1 cellular context compared by ENCODE assay signal in genomic region chr2:172555522-172556283, GRCh38.
TF ChIP-seq lines count a peak whose summit lies in the region.

TSS of gene PDK1 (plus strand) at chr2:172556090. CDS start at chr2:172556151, 61 bp downstream.

TF ChIP-seq in HepG2, 621 proteins besides CTCF, POLR2A, EP300 and RAD21 (continued from another document and continues in another):
- TF ChIP-seq ZNF256 (CRISPR knock-in tag; conservative IDR thresholded peaks at IDR 0.05) (0 out of 2 replicates have a peak, but pooled peaks have one; percentile 63), ZNF556 (CRISPR knock-in tag; IDR thresholded peaks at IDR 0.05; ENCODE audit: borderline replicate concordance) (peak; percentile 86; the same call in 1 of the 2 replicates), JUND (CRISPR knock-in tag; IDR thresholded peaks at IDR 0.05) (no peak), ZNF773 (CRISPR knock-in tag; IDR thresholded peaks at IDR 0.05; ENCODE audit: borderline replicate concordance) (0 out of 2 replicates have a peak, but pooled peaks have one; percentile 30), NFYC (CRISPR knock-in tag; IDR thresholded peaks at IDR 0.05) (peak; percentile 49; the same call in 1 of the 2 replicates), SMYD3 (CRISPR knock-in tag; IDR thresholded peaks at IDR 0.05) (peak; percentile 89), RBM22 (optimal IDR thresholded peaks at IDR 0.05; ENCODE audit: low read length) (no peak), RARA (CRISPR knock-in tag; IDR thresholded peaks at IDR 0.05) (peak; percentile 72), ZNF367 (CRISPR knock-in tag; IDR thresholded peaks at IDR 0.05; ENCODE audit: borderline replicate concordance) (0 out of 2 replicates have a peak, but pooled peaks have one; percentile 17), ZNF770 (CRISPR knock-in tag; IDR thresholded peaks at IDR 0.05) (no peak; the same call in 1 of the 2 replicates), MED13 (CRISPR knock-in tag; IDR thresholded peaks at IDR 0.05) (peak; percentile 70), ZNF24 (IDR thresholded peaks at IDR 0.05) (no peak), GTF2F1 (IDR thresholded peaks at IDR 0.05; ENCODE audit: low read length) (no peak), ZNF512B (CRISPR knock-in tag; IDR thresholded peaks at IDR 0.05; ENCODE audit: borderline replicate concordance) (0 out of 2 replicates have a peak, but pooled peaks have one; percentile 82), ZGPAT (CRISPR knock-in tag; IDR thresholded peaks at IDR 0.05) (peak; percentile 90), ZNF737 (CRISPR knock-in tag; IDR thresholded peaks at IDR 0.05; ENCODE audit: borderline replicate concordance) (peak; percentile 90; the same call in 1 of the 2 replicates), ZNF124 (CRISPR knock-in tag; IDR thresholded peaks at IDR 0.05) (0 out of 2 replicates have a peak, but pooled peaks have one; percentile 59), NR2C2 (CRISPR knock-in tag; IDR thresholded peaks at IDR 0.05; ENCODE audit: borderline replicate concordance) (peak; percentile 73), ISX (CRISPR knock-in tag; conservative IDR thresholded peaks at IDR 0.05) (no peak; the same call in 1 of the 2 replicates), TGIF2 (CRISPR knock-in tag; IDR thresholded peaks at IDR 0.05) (peak; percentile 86), ZNF768 (CRISPR knock-in tag; IDR thresholded peaks at IDR 0.05) (peak; percentile 96; the same call in 1 of the 2 replicates), ZNF451 (CRISPR knock-in tag; IDR thresholded peaks at IDR 0.05) (peak; percentile 93), TMF1 (CRISPR knock-in tag; IDR thresholded peaks at IDR 0.05; ENCODE audit: low read depth) (peak; percentile 98), ZNF580 (CRISPR knock-in tag; IDR thresholded peaks at IDR 0.05; ENCODE audit: borderline replicate concordance, low read depth) (no peak; the same call in 1 of the 2 replicates), ATF5 (CRISPR knock-in tag; IDR thresholded peaks at IDR 0.05; ENCODE audit: low read depth) (peak; percentile 92), ZNF101 (CRISPR knock-in tag; IDR thresholded peaks at IDR 0.05; ENCODE audit: borderline replicate concordance, low read depth) (no peak), BRD4 (CRISPR knock-in tag; IDR thresholded peaks at IDR 0.05) (peak; percentile 10; the same call in 1 of the 2 replicates), ZNF205 (CRISPR knock-in tag; IDR thresholded peaks at IDR 0.05) (peak; percentile 94), MIER3 (CRISPR knock-in tag; IDR thresholded peaks at IDR 0.05; ENCODE audit: borderline replicate concordance) (peak; percentile 82; the same call in 1 of the 2 replicates), MEIS1 (CRISPR knock-in tag; IDR thresholded peaks at IDR 0.05; ENCODE audit: borderline replicate concordance) (peak; percentile 57; the same call in 1 of the 2 replicates), ZNF841 (CRISPR knock-in tag; IDR thresholded peaks at IDR 0.05; ENCODE audit: borderline replicate concordance) (no peak; the same call in 1 of the 2 replicates), ZNF597 (CRISPR knock-in tag; IDR thresholded peaks at IDR 0.05) (no peak), PTBP1 (IDR thresholded peaks at IDR 0.05; ENCODE audit: low read depth, low read length, poor library complexity, severe bottlenecking) (peak; percentile 94), ZNF749 (CRISPR knock-in tag; IDR thresholded peaks at IDR 0.05; ENCODE audit: borderline replicate concordance) (peak; percentile 90; the same call in 1 of the 2 replicates), CREB1 (IDR thresholded peaks at IDR 0.05) (peak; percentile 73), CREB1 (CRISPR knock-in tag; IDR thresholded peaks at IDR 0.05) (peak; percentile 63; the same call in 1 of the 2 replicates), KAT7 (CRISPR knock-in tag; IDR thresholded peaks at IDR 0.05; ENCODE audit: borderline replicate concordance) (peak; percentile 77; the same call in 1 of the 2 replicates), ZNF761 (CRISPR knock-in tag; conservative IDR thresholded peaks at IDR 0.05) (no peak; the same call in 1 of the 2 replicates), TCF12 (IDR thresholded peaks at IDR 0.05) (no peak), TCF12 (CRISPR knock-in tag; IDR thresholded peaks at IDR 0.05) (no peak; the same call in 1 of the 2 replicates), ZNF33A (CRISPR knock-in tag; IDR thresholded peaks at IDR 0.05; ENCODE audit: borderline replicate concordance) (no peak), ZNF431 (CRISPR knock-in tag; IDR thresholded peaks at IDR 0.05; ENCODE audit: borderline replicate concordance, low read depth) (peak; percentile 98), ZNF784 (CRISPR knock-in tag; IDR thresholded peaks at IDR 0.05; ENCODE audit: borderline replicate concordance) (peak; percentile 93), SP140L (CRISPR knock-in tag; IDR thresholded peaks at IDR 0.05; ENCODE audit: borderline replicate concordance) (peak; percentile 47; the same call in 1 of the 2 replicates), CSRNP1 (CRISPR knock-in tag; IDR thresholded peaks at IDR 0.05) (peak; percentile 90), ZFP1 (CRISPR knock-in tag; IDR thresholded peaks at IDR 0.05) (0 out of 2 replicates have a peak, but pooled peaks have one; percentile 11), KAT8 (CRISPR knock-in tag; IDR thresholded peaks at IDR 0.05) (peak; percentile 71; the same call in 1 of the 2 replicates), ZNF547 (CRISPR knock-in tag; IDR thresholded peaks at IDR 0.05) (peak; percentile 55), JUN (CRISPR knock-in tag; IDR thresholded peaks at IDR 0.05) (no peak), HOXA9 (CRISPR knock-in tag; IDR thresholded peaks at IDR 0.05; ENCODE audit: borderline replicate concordance) (no peak), KDM1A (CRISPR knock-in tag; IDR thresholded peaks at IDR 0.05) (peak; percentile 49; the same call in 1 of the 2 replicates), TSC22D2 (CRISPR knock-in tag; IDR thresholded peaks at IDR 0.05; ENCODE audit: borderline replicate concordance) (no peak; the same call in 1 of the 2 replicates), KDM2A (CRISPR knock-in tag; IDR thresholded peaks at IDR 0.05; ENCODE audit: borderline replicate concordance, low read depth) (peak; percentile 94), ZNF530 (CRISPR knock-in tag; IDR thresholded peaks at IDR 0.05; ENCODE audit: low read depth) (no peak), ZBTB33 (CRISPR knock-in tag; IDR thresholded peaks at IDR 0.05) (peak; percentile 75; the same call in 1 of the 2 replicates), SAP130 (CRISPR knock-in tag; IDR thresholded peaks at IDR 0.05; ENCODE audit: low read depth) (peak; percentile 85), NFKB2 (CRISPR knock-in tag; IDR thresholded peaks at IDR 0.05; ENCODE audit: borderline replicate concordance) (peak; percentile 92; the same call in 1 of the 2 replicates)
